In genomic region chr7:92528188-92528957, GRCh38 we compare ENCODE assay signal across 1 cellular context.
TF ChIP-seq lines count a peak whose summit lies in the region.

TSS of gene PEX1 (minus strand) at chr7:92528520. CDS start at chr7:92528435, 85 bp downstream.
TSS of gene RBM48 (plus strand) at chr7:92528795. CDS start at chr7:92528814, 19 bp downstream.

TF ChIP-seq in K562, 482 proteins besides CTCF, POLR2A, EP300 and RAD21 (continued from another document and continues in another):
- TF ChIP-seq ZNF778 (CRISPR knock-in tag; IDR thresholded peaks at IDR 0.05) (no peak), FOXK2 (conservative IDR thresholded peaks at IDR 0.05 in 1 of 2, IDR thresholded peaks at IDR 0.05 in 1 of 2; ENCODE audit: low read depth in 2 of 2) (peak; percentile 99 to 100), ZNF707 (CRISPR knock-in tag; conservative IDR thresholded peaks at IDR 0.05) (no peak), ARID3A (IDR thresholded peaks at IDR 0.05; ENCODE audit: borderline replicate concordance, low read depth, low read length) (peak; percentile 48; the same call in 1 of the 2 replicates), WHSC1 (IDR thresholded peaks at IDR 0.05; ENCODE audit: low read length) (no peak), ZZZ3 (IDR thresholded peaks at IDR 0.05) (peak; percentile 80), ZNF280B (CRISPR knock-in tag; IDR thresholded peaks at IDR 0.05) (no peak), ZFPM2 (CRISPR knock-in tag; IDR thresholded peaks at IDR 0.05) (no peak), CHD4 (IDR thresholded peaks at IDR 0.05; ENCODE audit: insufficient read depth, insufficient replicate concordance, low read depth, low read length, poor library complexity, severe bottlenecking) (no peak), ZNF79 (CRISPR knock-in tag; IDR thresholded peaks at IDR 0.05; ENCODE audit: low read depth) (no peak), AFF1 (IDR thresholded peaks at IDR 0.05; ENCODE audit: low read depth in 1 of 2, partially characterized antibody in 2 of 2) (peak; percentile 81 to 97), REST (CRISPR knock-in tag; IDR thresholded peaks at IDR 0.05; ENCODE audit: low read depth) (no peak), SIN3A (IDR thresholded peaks at IDR 0.05; ENCODE audit: borderline replicate concordance in 2 of 2, control insufficient read depth in 1 of 2, low read depth in 2 of 2, low read length in 2 of 2) (peak; percentile 33 to 82; a peak in 2 of 4 replicates), POLR3G (IDR thresholded peaks at IDR 0.05; ENCODE audit: extremely low read depth, insufficient read length, insufficient replicate concordance) (no peak), NELFE (IDR thresholded peaks at IDR 0.05; ENCODE audit: insufficient read depth, insufficient read length) (no peak), TFAM (CRISPR knock-in tag; conservative IDR thresholded peaks at IDR 0.05) (no peak), RNF2 (IDR thresholded peaks at IDR 0.05) (peak; percentile 98), KDM2B (CRISPR knock-in tag; IDR thresholded peaks at IDR 0.05) (no peak), HOXB6 (CRISPR knock-in tag; IDR thresholded peaks at IDR 0.05; ENCODE audit: borderline replicate concordance) (no peak), HNRNPLL (IDR thresholded peaks at IDR 0.05; ENCODE audit: low read depth, low read length, poor library complexity, severe bottlenecking) (peak; percentile 73), TAF9B (IDR thresholded peaks at IDR 0.05; ENCODE audit: partially characterized antibody) (peak; percentile 87), ZBTB5 (IDR thresholded peaks at IDR 0.05) (no peak), EWSR1 (IDR thresholded peaks at IDR 0.05; ENCODE audit: borderline replicate concordance, low read depth, partially characterized antibody) (no peak), PPARD (CRISPR knock-in tag; IDR thresholded peaks at IDR 0.05) (no peak), MYBL2 (IDR thresholded peaks at IDR 0.05; ENCODE audit: low read depth) (peak; percentile 63; the same call in 1 of the 2 replicates), MYBL2 (CRISPR knock-in tag; IDR thresholded peaks at IDR 0.05; ENCODE audit: borderline replicate concordance) (no peak), ZNF347 (CRISPR knock-in tag; IDR thresholded peaks at IDR 0.05; ENCODE audit: low read depth) (no peak), FOXJ3 (CRISPR knock-in tag; IDR thresholded peaks at IDR 0.05) (no peak), TCF3 (CRISPR knock-in tag; IDR thresholded peaks at IDR 0.05) (peak; percentile 23; the same call in 1 of the 2 replicates), ZNF316 (IDR thresholded peaks at IDR 0.05) (no peak), HDGF (IDR thresholded peaks at IDR 0.05) (no peak), NBN (IDR thresholded peaks at IDR 0.05; ENCODE audit: low read depth) (0 out of 2 replicates have a peak, but pooled peaks have one; percentile 78), ZNF311 (CRISPR knock-in tag; IDR thresholded peaks at IDR 0.05) (no peak), BACH1 (tag; IDR thresholded peaks at IDR 0.05) (no peak; the same call in 1 of the 2 replicates), HES1 (IDR thresholded peaks at IDR 0.05; ENCODE audit: low read depth) (no peak), NR2F6 (CRISPR knock-in tag; IDR thresholded peaks at IDR 0.05) (no peak), PHB2 (IDR thresholded peaks at IDR 0.05; ENCODE audit: low read depth) (no peak), STAG1 (CRISPR knock-in tag; IDR thresholded peaks at IDR 0.05; ENCODE audit: borderline replicate concordance) (no peak), RBM22 (IDR thresholded peaks at IDR 0.05; ENCODE audit: low read depth, low read length, poor library complexity, severe bottlenecking) (no peak), SAFB (IDR thresholded peaks at IDR 0.05; ENCODE audit: borderline replicate concordance, low read depth, low read length) (peak; percentile 8; the same call in 1 of the 2 replicates), SOX6 (IDR thresholded peaks at IDR 0.05) (peak; percentile 73), C11orf30 (IDR thresholded peaks at IDR 0.05; ENCODE audit: low read depth) (peak; percentile 100), CCNT2 (IDR thresholded peaks at IDR 0.05; ENCODE audit: borderline replicate concordance, extremely low read depth, insufficient read length, low read depth, low read length) (no peak), ZNF134 (CRISPR knock-in tag; conservative IDR thresholded peaks at IDR 0.05) (no peak), CREB1 (IDR thresholded peaks at IDR 0.05) (peak; percentile 90), CREB1 (CRISPR knock-in tag; IDR thresholded peaks at IDR 0.05) (peak; percentile 90), SLC30A9 (CRISPR knock-in tag; IDR thresholded peaks at IDR 0.05) (no peak), USF1 (CRISPR knock-in tag; IDR thresholded peaks at IDR 0.05) (no peak; the same call in 1 of the 2 replicates), FOXK1 (CRISPR knock-in tag; IDR thresholded peaks at IDR 0.05; ENCODE audit: borderline replicate concordance) (no peak; the same call in 1 of the 2 replicates), MEIS2 (IDR thresholded peaks at IDR 0.05; ENCODE audit: partially characterized antibody) (peak; percentile 77), HDAC6 (IDR thresholded peaks at IDR 0.05; ENCODE audit: low read depth, low read length) (no peak), RFX1 (IDR thresholded peaks at IDR 0.05) (no peak), ZNF717 (CRISPR knock-in tag; IDR thresholded peaks at IDR 0.05) (no peak)
